Comparison of ENCODE assay signal across 9 cellular contexts in genomic region chr17:29682987-29683386, GRCh38.
DNase-seq lines count a peak whose midpoint lies in the region; ATAC-seq and TF ChIP-seq lines count a peak whose summit lies in the region.
"Had no signal": no experiment of that assay in that cellular context is flagged by ENCODE, and none has a peak within 500 bp of the region (broad histone marks: within the 10 kb centered on the region; RNA-seq: fewer than 3 reads in every experiment).

No MANE protein-coding gene starts in this region.

- H3K36me3 ChIP-seq in left ventricle myocardium inferior = peaks cover 15% of the 10 kb centered on the region

- peak overlapping the region; percentile 81 for H3K27ac ChIP-seq in left ventricle myocardium inferior (replicated peaks)

- TF ChIP-seq CTCF in left ventricle myocardium inferior (IDR thresholded peaks at IDR 0.05; ENCODE audit: borderline replicate concordance) = no peak
- no peak for TF ChIP-seq CTCF in retinal pigment epithelial cell (conservative IDR thresholded peaks at IDR 0.05; ENCODE audit: low read depth, low read length)

- peaks cover 72% of the 10 kb centered on the region for H3K4me1 ChIP-seq in left ventricle myocardium inferior

- ATAC-seq in SK-N-SH treated with all-trans-retinoic acid at 6 μM for 48 hours (0 out of 3 replicates have a peak, but pooled peaks have one; percentile 20), HG03196 (IDR thresholded peaks at IDR 0.05; ENCODE audit: unreplicated experiment) (no peak)

- H3K27me3 ChIP-seq in left ventricle myocardium inferior (ENCODE audit: low read depth) = no peaks in the 10 kb centered on the region

- no peaks in the 10 kb centered on the region for H3K9me3 ChIP-seq in left ventricle myocardium inferior (replicated peaks)

- H3K4me3 ChIP-seq in left ventricle myocardium inferior (no peak overlapping the region), retinal pigment epithelial cell (ENCODE audit: low read length) (no peak overlapping the region)

- DNase-seq in EL = peak; percentile 15
- DNase-seq in left ventricle myocardium inferior = no peak
- peak; percentile 41 for DNase-seq in retinal pigment epithelial cell (ENCODE audit: low read depth)
- no peak for DNase-seq in SKM-1 (lab: John Stamatoyannopoulos, UW; ENCODE audit: unreplicated experiment)
- DNase-seq in GOT3 (lab: John Stamatoyannopoulos, UW) = no peak
- DNase-seq in stimulated activated CD4-positive, alpha-beta T cell treated with anti-CD3 and anti-CD28 coated beads, Interleukin-2, amount 100 ng/mL, for 24 hours = no peak
- DNase-seq: NCI-H774 had no signal

- intact Hi-C loops in left ventricle myocardium inferior (cut with micrococcal nuclease) = no loop called here

TF ChIP-seq in SK-N-SH treated with all-trans-retinoic acid at 6 μM for 48 hours, 23 proteins besides CTCF, POLR2A, EP300 and RAD21:
- no peak for TF ChIP-seq SNAI2 (CRISPR knock-in tag; IDR thresholded peaks at IDR 0.05)
- TF ChIP-seq RARB (CRISPR knock-in tag; IDR thresholded peaks at IDR 0.05) = no peak
- TF ChIP-seq PPARA (CRISPR knock-in tag; IDR thresholded peaks at IDR 0.05; ENCODE audit: borderline replicate concordance) = no peak
- TF ChIP-seq ARNTL (CRISPR knock-in tag; IDR thresholded peaks at IDR 0.05; ENCODE audit: borderline replicate concordance, low read depth) = no peak
- no peak for TF ChIP-seq TOX (CRISPR knock-in tag; IDR thresholded peaks at IDR 0.05; ENCODE audit: borderline replicate concordance)
- TF ChIP-seq ZNF565 (CRISPR knock-in tag; conservative IDR thresholded peaks at IDR 0.05; ENCODE audit: low read depth) = no peak
- no peak for TF ChIP-seq ZNF70 (CRISPR knock-in tag; IDR thresholded peaks at IDR 0.05)
- TF ChIP-seq ZNF8 (CRISPR knock-in tag; IDR thresholded peaks at IDR 0.05) = no peak
- no peak for TF ChIP-seq OSR1 (CRISPR knock-in tag; IDR thresholded peaks at IDR 0.05)
- no peak for TF ChIP-seq ZC3H10 (CRISPR knock-in tag; IDR thresholded peaks at IDR 0.05)

Comparison
In these comparisons a context has a peak if more than half of its experiments do, and no peak if none do; other contexts are left out.
1. DNase-seq: peak in EL (single experiment) and retinal pigment epithelial cell (single experiment); none in left ventricle myocardium inferior (single experiment), SKM-1 (single experiment), GOT3 (single experiment) and stimulated activated CD4-positive, alpha-beta T cell treated with anti-CD3 and anti-CD28 coated beads, Interleukin-2, amount 100 ng/mL, for 24 hours (0 of 2).